23 cellular contexts compared by ENCODE assay signal in the genomic region with DNA sequence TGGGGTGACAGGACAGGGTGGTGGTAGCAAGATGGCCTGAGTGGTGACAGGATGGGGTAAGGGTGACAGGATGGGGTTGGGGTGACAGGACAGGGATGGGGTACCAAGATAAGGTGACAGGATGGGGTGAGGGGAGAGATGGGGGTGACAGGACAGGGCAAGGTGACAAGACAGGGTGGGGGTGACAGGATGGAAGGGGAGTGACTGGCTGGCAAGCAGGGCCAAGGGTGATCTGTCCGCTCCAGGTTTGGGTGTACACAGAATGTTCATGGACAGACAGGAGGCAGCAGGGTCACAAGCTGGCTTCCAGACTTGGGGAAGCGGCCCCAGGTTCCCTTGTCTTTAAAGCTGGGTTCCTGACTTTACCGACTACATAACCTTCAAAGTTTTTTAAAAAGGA. TPM values are rescaled to one million over a fixed set of nuclear protein-coding genes. Genes with fewer than 3 reads are reported as not detected.
DNase-seq lines count a peak whose midpoint lies in the region; ATAC-seq and TF ChIP-seq lines count a peak whose summit lies in the region.
"Had no signal": no experiment of that assay in that cellular context is flagged by ENCODE, and none has a peak within 500 bp of the region (broad histone marks: within the 10 kb centered on the region; RNA-seq: fewer than 3 reads in every experiment).

No MANE protein-coding gene starts in this region.

- ATAC-seq in activated naive CD4-positive, alpha-beta T cell treated with anti-CD3 and anti-CD28 coated beads, Interleukin-2, amount 50 U/mL, for 72 hours, result no peak
- ATAC-seq: GM12878 had no signal

- no peak overlapping the region for H3K4me3 Mint-ChIP-seq in activated naive CD4-positive, alpha-beta T cell treated with anti-CD3 and anti-CD28 coated beads for 36 hours
- no peak overlapping the region for H3K4me3 Mint-ChIP-seq in CD4-positive, alpha-beta memory T cell
- H3K4me3 Mint-ChIP-seq: B cell; CD8-positive, alpha-beta memory T cell had no signal

- POLR2A ChIA-PET in CD4-positive, alpha-beta memory T cell (lab: Charles Lee; ENCODE audit: partially characterized antibody), result no interaction called here

- peaks cover 5% of the 10 kb centered on the region for H3K27me3 Mint-ChIP-seq in activated naive CD4-positive, alpha-beta T cell treated with anti-CD3 and anti-CD28 coated beads for 36 hours (ENCODE audit: low read depth)
- H3K27me3 Mint-ChIP-seq in CD4-positive, alpha-beta memory T cell, result peaks cover 4 to 5% of the 10 kb centered on the region in 2 donors

- H3K27ac ChIP-seq in coronary artery, result no peak overlapping the region
- H3K27ac ChIP-seq in CD4-positive, alpha-beta memory T cell (ENCODE audit: low read depth, low read length), result no peak overlapping the region
- H3K27ac ChIP-seq: BLaER1 treated with 17β-estradiol and CSF1 and Interleukin-3, amounts not matched to agents 10 nM and 100 nM; GM23248 had no signal

- no peak for TF ChIP-seq CTCF in coronary artery (IDR thresholded peaks at IDR 0.05)

- no peaks in the 10 kb centered on the region for H3K4me1 ChIP-seq in CD4-positive, alpha-beta memory T cell (ENCODE audit: insufficient read depth, low read length)
- H3K4me1 ChIP-seq: HAP-1 had no signal

- H3K27ac Mint-ChIP-seq in activated naive CD4-positive, alpha-beta T cell treated with anti-CD3 and anti-CD28 coated beads, Interleukin-2, amount 50 U/mL, for 72 hours, result peak overlapping the region; percentile 36 to 51
- no peak overlapping the region for H3K27ac Mint-ChIP-seq in activated naive CD4-positive, alpha-beta T cell treated with anti-CD3 and anti-CD28 coated beads for 36 hours
- H3K27ac Mint-ChIP-seq in CD4-positive, alpha-beta memory T cell, result no peak overlapping the region
- H3K27ac Mint-ChIP-seq: B cell had no signal

- no peak for DNase-seq in activated naive CD4-positive, alpha-beta T cell treated with anti-CD3 and anti-CD28 coated beads, Interleukin-2, amount 50 U/mL, for 72 hours (ENCODE audit: low spot score in 2 of 2)
- no peak for DNase-seq in activated naive CD4-positive, alpha-beta T cell treated with anti-CD3 and anti-CD28 coated beads for 36 hours
- peak; percentile 40 for DNase-seq in coronary artery (ENCODE audit: low spot score)
- DNase-seq in mesenteric fat pad (ENCODE audit: low spot score), result peak; percentile 60
- DNase-seq in stimulated activated CD8-positive, alpha-beta memory T cell treated with anti-CD3 and anti-CD28 coated beads, Interleukin-4, amount 100 ng/mL, for 48 hours, result peak; percentile 2
- DNase-seq in CD4-positive, alpha-beta memory T cell, result no peak
- DNase-seq in NAMALWA (ENCODE audit: low spot score), result no peak
- DNase-seq in stimulated activated CD4-positive, alpha-beta T cell treated with anti-CD3 and anti-CD28 coated beads, Interleukin-2, amount 100 ng/mL, for 24 hours, result no peak
- DNase-seq: 8988T; CD8-positive, alpha-beta memory T cell; COR-L47; DMS 273 treated with DMSO at 0.1 percent for 48 hours; DMS53; DND-41; EL; GM23248 had no signal

- intact Hi-C loops in activated naive CD4-positive, alpha-beta T cell treated with anti-CD3 and anti-CD28 coated beads for 36 hours (cut with micrococcal nuclease), result no loop called here
- intact Hi-C loops in CD4-positive, alpha-beta memory T cell (cut with micrococcal nuclease), result no loop called here

- H3K4me1 Mint-ChIP-seq in activated naive CD4-positive, alpha-beta T cell treated with anti-CD3 and anti-CD28 coated beads for 36 hours (ENCODE audit: low read depth), result no peaks in the 10 kb centered on the region
- H3K4me1 Mint-ChIP-seq in CD4-positive, alpha-beta memory T cell, result peaks cover 0 to 2% (median 0%) of the 10 kb centered on the region in 4 donors
- H3K4me1 Mint-ChIP-seq: B cell had no signal

- no peaks in the 10 kb centered on the region for H3K36me3 ChIP-seq in CD4-positive, alpha-beta memory T cell (ENCODE audit: insufficient read depth, low read length)
- H3K36me3 ChIP-seq: HAP-1 had no signal

- peaks cover 15 to 16% of the 10 kb centered on the region in 2 donors for H3K9me3 Mint-ChIP-seq in activated naive CD4-positive, alpha-beta T cell treated with anti-CD3 and anti-CD28 coated beads, Interleukin-2, amount 50 U/mL, for 72 hours
- H3K9me3 Mint-ChIP-seq in activated naive CD4-positive, alpha-beta T cell treated with anti-CD3 and anti-CD28 coated beads for 36 hours, result peaks cover 12% of the 10 kb centered on the region
- peaks cover 0 to 20% (median 14%) of the 10 kb centered on the region in 8 donors for H3K9me3 Mint-ChIP-seq in CD4-positive, alpha-beta memory T cell

- no peaks in the 10 kb centered on the region for H3K9me3 ChIP-seq in CD4-positive, alpha-beta memory T cell (ENCODE audit: control insufficient read depth in 1 of 2, low read length in 2 of 2)
- H3K9me3 ChIP-seq: HAP-1 had no signal

- peaks cover 9 to 16% of the 10 kb centered on the region in 2 donors for H3K36me3 Mint-ChIP-seq in activated naive CD4-positive, alpha-beta T cell treated with anti-CD3 and anti-CD28 coated beads, Interleukin-2, amount 50 U/mL, for 72 hours
- no peaks in the 10 kb centered on the region for H3K36me3 Mint-ChIP-seq in activated naive CD4-positive, alpha-beta T cell treated with anti-CD3 and anti-CD28 coated beads for 36 hours (ENCODE audit: low read depth)
- H3K36me3 Mint-ChIP-seq in CD4-positive, alpha-beta memory T cell, result peaks cover 0 to 8% of the 10 kb centered on the region in 2 donors

- H3K27me3 ChIP-seq in CD4-positive, alpha-beta memory T cell (ENCODE audit: insufficient read depth, low read length), result no peaks in the 10 kb centered on the region
- H3K27me3 ChIP-seq: BLaER1 treated with 17β-estradiol and CSF1 and Interleukin-3, amounts not matched to agents 10 nM and 100 nM had no signal

- no peak overlapping the region for H3K4me3 ChIP-seq in coronary artery
- H3K4me3 ChIP-seq in CD4-positive, alpha-beta memory T cell (ENCODE audit: low read length in 2 of 2), result no peak overlapping the region
- H3K4me3 ChIP-seq: BLaER1 treated with 17β-estradiol and CSF1 and Interleukin-3, amounts not matched to agents 10 nM and 100 nM; GM12878; GM23248; HAP-1 had no signal

- CTCF ChIA-PET in activated naive CD4-positive, alpha-beta T cell treated with anti-CD3 and anti-CD28 coated beads for 36 hours (lab: Charles Lee), result no interaction called here
- CTCF ChIA-PET in CD4-positive, alpha-beta memory T cell (lab: Charles Lee; ENCODE audit: partially characterized antibody), result no interaction called here

RNA-seq across cellular contexts. Expression of gene RNF212, which starts 23.3 kb away (rescaled TPM):
- total RNA-seq in activated naive CD4-positive, alpha-beta T cell treated with anti-CD3 and anti-CD28 coated beads, Interleukin-2, amount 50 U/mL, for 72 hours, result 1 to 10 TPM; 3.5 to 4.5 TPM
- 1 to 10 TPM in 1 of 2 experiments, under 1 TPM in 1; 0.98 to 2.2 TPM for total RNA-seq in activated naive CD4-positive, alpha-beta T cell treated with anti-CD3 and anti-CD28 coated beads for 36 hours
- total RNA-seq in mesenteric fat pad, result 4.2 TPM
- 1 to 10 TPM; 2.3 to 2.4 TPM for total RNA-seq in CD4-positive, alpha-beta memory T cell
- polyA plus RNA-seq in CD4-positive, alpha-beta memory T cell, result 1 to 10 TPM; 3.7 to 4.2 TPM
- total RNA-seq: G401, GM12878, H4, HT-29 had no signal
- polyA plus RNA-seq: GM12878 had no signal

Comparison
In these comparisons a context has a peak if more than half of its experiments do, and no peak if none do; other contexts are left out.
1. H3K27ac Mint-ChIP-seq: peak in activated naive CD4-positive, alpha-beta T cell treated with anti-CD3 and anti-CD28 coated beads, Interleukin-2, amount 50 U/mL, for 72 hours (2 of 2); none in activated naive CD4-positive, alpha-beta T cell treated with anti-CD3 and anti-CD28 coated beads for 36 hours (single experiment) and CD4-positive, alpha-beta memory T cell (0 of 7).
2. DNase-seq: peak in coronary artery (single experiment), mesenteric fat pad (single experiment) and stimulated activated CD8-positive, alpha-beta memory T cell treated with anti-CD3 and anti-CD28 coated beads, Interleukin-4, amount 100 ng/mL, for 48 hours (single experiment); none in activated naive CD4-positive, alpha-beta T cell treated with anti-CD3 and anti-CD28 coated beads, Interleukin-2, amount 50 U/mL, for 72 hours (0 of 2), activated naive CD4-positive, alpha-beta T cell treated with anti-CD3 and anti-CD28 coated beads for 36 hours (single experiment), CD4-positive, alpha-beta memory T cell (0 of 5), NAMALWA (single experiment) and stimulated activated CD4-positive, alpha-beta T cell treated with anti-CD3 and anti-CD28 coated beads, Interleukin-2, amount 100 ng/mL, for 24 hours (0 of 2).